Comparison of ENCODE assay signal across 9 cellular contexts in the genomic region with DNA sequence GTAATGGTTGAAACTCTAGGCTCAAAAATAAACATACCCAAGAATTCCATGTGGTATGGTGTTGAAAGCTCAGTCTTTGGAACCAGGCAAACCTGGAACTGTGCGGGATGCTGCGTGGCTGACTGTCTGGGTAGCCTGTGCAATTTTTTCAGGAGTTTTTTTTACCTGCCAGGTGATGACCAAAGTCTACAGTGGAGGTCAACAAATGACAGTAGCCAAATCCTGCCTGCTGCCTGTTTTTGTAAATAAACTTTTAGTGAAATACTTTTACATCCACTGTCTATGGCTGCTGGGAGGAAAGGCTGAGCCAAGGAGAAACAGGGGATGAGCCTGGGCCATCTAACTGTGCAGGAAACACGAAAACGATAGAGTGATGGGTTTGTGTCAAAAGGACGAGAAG.
"Had no signal": no experiment of that assay in that cellular context is flagged by ENCODE, and none has a peak within 500 bp of the region (broad histone marks: within the 10 kb centered on the region; RNA-seq: fewer than 3 reads in every experiment).

No MANE protein-coding gene starts in this region.

- ATAC-seq: HCT116 had no signal

- H2AFZ ChIP-seq: GM23248 had no signal

- H3K4me1 ChIP-seq: HAP-1 had no signal

- H3K27ac ChIP-seq: GM23248, HL-60, KMS-11 had no signal

- DNase-seq: GM23248, GOT3, H7, HFFc6, KBM-7 had no signal

- H3K36me3 ChIP-seq: HAP-1 had no signal

- H3K4me3 ChIP-seq: GM23248, HAP-1 had no signal

- H3K9ac ChIP-seq: GM23248, KMS-11 had no signal

- H3K4me2 ChIP-seq: KMS-11 had no signal
